ENCODE assay signal across 10 cellular contexts in genomic region chr15:81256916-81257315, GRCh38.
DNase-seq lines count a peak whose midpoint lies in the region; TF ChIP-seq lines count a peak whose summit lies in the region.
"Had no signal": no experiment of that assay in that cellular context is flagged by ENCODE, and none has a peak within 500 bp of the region (broad histone marks: within the 10 kb centered on the region; RNA-seq: fewer than 3 reads in every experiment).

No MANE protein-coding gene starts in this region.

- H3K4me3 ChIP-seq in foreskin fibroblast (ENCODE audit: low read depth in 1 of 2, low read length in 2 of 2), result no peak overlapping the region
- H3K4me3 ChIP-seq: BLaER1 treated with 17β-estradiol and CSF1 and Interleukin-3, amounts not matched to agents 10 nM and 100 nM had no signal

- DNase-seq in NCI-H146 (lab: John Stamatoyannopoulos, UW) (peak; percentile 13), NCI-H146 treated with DMSO at 0.1 percent for 48 hours (lab: John Stamatoyannopoulos, UW; ENCODE audit: unreplicated experiment) (no peak), SK-MEL-5 (ENCODE audit: low read depth, low spot score) (peak; percentile 84), foreskin fibroblast (peak; percentile 32 to 72), superior temporal gyrus (ENCODE audit: extremely low spot score) (peak; percentile 73), HK-2 (ENCODE audit: unreplicated experiment) (no peak)
- no peak for DNase-seq in activated naive CD4-positive, alpha-beta T cell treated with anti-CD3 and anti-CD28 coated beads, Interleukin-2, amount 50 U/mL, for 16 hours
- no peak for DNase-seq in activated naive CD4-positive, alpha-beta T cell (lab: John Stamatoyannopoulos, UW)
- DNase-seq: activated T-cell treated with anti-CD3 and anti-CD28 coated beads, Interleukin-2, amount 50 U/mL, for 72 hours had no signal

- in situ Hi-C loops in SK-MEL-5 (cut with HindIII; ENCODE audit: low pct_unique_long_range_greater_than_20kb, low sequenced_read_pairs), result no loop called here

- TF ChIP-seq CTCF in foreskin fibroblast (IDR thresholded peaks at IDR 0.05; ENCODE audit: low read depth, low read length), result peak; percentile 49

Comparison
In these comparisons a context has a peak if more than half of its experiments do, and no peak if none do; other contexts are left out.
1. DNase-seq: peak in NCI-H146 (single experiment), SK-MEL-5 (single experiment), foreskin fibroblast (2 of 2) and superior temporal gyrus (single experiment); none in NCI-H146 treated with DMSO at 0.1 percent for 48 hours (single experiment), activated naive CD4-positive, alpha-beta T cell treated with anti-CD3 and anti-CD28 coated beads, Interleukin-2, amount 50 U/mL, for 16 hours (single experiment), activated naive CD4-positive, alpha-beta T cell (0 of 4) and HK-2 (single experiment).